ENCODE assay signal across 12 cellular contexts in genomic region chr4:118942465-118942864, GRCh38. TPM values are rescaled to one million over a fixed set of nuclear protein-coding genes. Genes with fewer than 3 reads are reported as not detected.
DNase-seq lines count a peak whose midpoint lies in the region; ATAC-seq and TF ChIP-seq lines count a peak whose summit lies in the region.
"Had no signal": no experiment of that assay in that cellular context is flagged by ENCODE, and none has a peak within 500 bp of the region (broad histone marks: within the 10 kb centered on the region; RNA-seq: fewer than 3 reads in every experiment).

No MANE protein-coding gene starts in this region.

- ATAC-seq in stimulated activated naive CD8-positive, alpha-beta T cell treated with anti-CD3 and anti-CD28 coated beads, Interleukin-15, amount 100 ng/mL, for 72 hours, result no peak

- H3K79me2 ChIP-seq in trophoblast cell (ENCODE audit: control insufficient read depth, insufficient read depth, low read length, poor library complexity), result no peaks in the 10 kb centered on the region

- no peaks in the 10 kb centered on the region for H3K27me3 ChIP-seq in HL-60 (ENCODE audit: insufficient read depth, poor library complexity, severe bottlenecking)
- no peaks in the 10 kb centered on the region for H3K27me3 ChIP-seq in esophagus muscularis mucosa
- H3K27me3 ChIP-seq in uterus, result no peaks in the 10 kb centered on the region
- H3K27me3 ChIP-seq in trophoblast cell (ENCODE audit: insufficient read depth, low read length), result no peaks in the 10 kb centered on the region

- H3K4me1 ChIP-seq in esophagus muscularis mucosa (peaks cover 35 to 97% (median 96%) of the 10 kb centered on the region in 4 donors), uterus (peaks cover 5 to 13% of the 10 kb centered on the region in 2 donors), trophoblast cell (ENCODE audit: control insufficient read depth in 1 of 2, insufficient read depth in 2 of 2, low read length in 2 of 2) (no peaks in the 10 kb centered on the region)

- H3K27ac ChIP-seq in HL-60 (replicated peaks) (peak overlapping the region; percentile 78), esophagus muscularis mucosa (replicated peaks in 1 of 4) (peak overlapping the region; percentile 83 to 87 (median 86)), uterus (peak overlapping the region; percentile 65 to 75), trophoblast cell (ENCODE audit: low read depth, low read length) (no peak overlapping the region)

- H3K4me3 Mint-ChIP-seq in stimulated activated naive CD8-positive, alpha-beta T cell treated with anti-CD3 and anti-CD28 coated beads, Interleukin-15, amount 100 ng/mL, for 72 hours, result no peak overlapping the region

- H3K4me3 ChIP-seq in HL-60 (replicated peaks; ENCODE audit: insufficient read depth, low read length) (no peak overlapping the region), esophagus muscularis mucosa (no peak overlapping the region), uterus (no peak overlapping the region), trophoblast cell (ENCODE audit: low read depth, low read length) (no peak overlapping the region)

- no peaks in the 10 kb centered on the region for H3K79me1 ChIP-seq in trophoblast cell (ENCODE audit: low read length)

- no peak overlapping the region for H3K9ac ChIP-seq in trophoblast cell (ENCODE audit: low read length)

- WGBS in esophagus muscularis mucosa, result 11% methylated on average over 1 of the region's 1 CpG
- WGBS in trophoblast cell (ENCODE audit: extremely low coverage, insufficient coverage, insufficient read length), result no CpG with 5 or more reads among the region's 1 CpG

- no peak overlapping the region for H4K12ac ChIP-seq in trophoblast cell (ENCODE audit: low read depth, low read length)

- H2BK5ac ChIP-seq in trophoblast cell (ENCODE audit: low read depth, low read length, poor library complexity), result no peak overlapping the region

- no peak overlapping the region for H3K18ac ChIP-seq in trophoblast cell (ENCODE audit: low read length)

- no peak overlapping the region for H2AK5ac ChIP-seq in trophoblast cell (ENCODE audit: low read length)

- H3K14ac ChIP-seq in trophoblast cell (ENCODE audit: low read length), result no peak overlapping the region

- H3K27me3 Mint-ChIP-seq in stimulated activated naive CD8-positive, alpha-beta T cell treated with anti-CD3 and anti-CD28 coated beads, Interleukin-15, amount 100 ng/mL, for 72 hours, result peaks cover 18% of the 10 kb centered on the region

- H3K36me3 ChIP-seq in esophagus muscularis mucosa (no peaks in the 10 kb centered on the region), uterus (no peaks in the 10 kb centered on the region), trophoblast cell (ENCODE audit: control insufficient read depth in 1 of 2, insufficient read depth in 2 of 2, low read length in 2 of 2) (no peaks in the 10 kb centered on the region)

- H4K91ac ChIP-seq in trophoblast cell (ENCODE audit: low read depth, low read length), result no peak overlapping the region

- no peak overlapping the region for H2BK120ac ChIP-seq in trophoblast cell (ENCODE audit: insufficient read depth, low read length, poor library complexity)

- no peaks in the 10 kb centered on the region for H3K9me3 Mint-ChIP-seq in stimulated activated naive CD8-positive, alpha-beta T cell treated with anti-CD3 and anti-CD28 coated beads, Interleukin-15, amount 100 ng/mL, for 72 hours

- TF ChIP-seq EP300 in esophagus muscularis mucosa (IDR thresholded peaks at IDR 0.05), result no peak

- no peak overlapping the region for H3K4ac ChIP-seq in trophoblast cell (ENCODE audit: low read depth, low read length)

- no peak overlapping the region for H2BK12ac ChIP-seq in trophoblast cell (ENCODE audit: low read length)

- no peak overlapping the region for H3K23ac ChIP-seq in trophoblast cell (ENCODE audit: low read length)

- H3K27ac Mint-ChIP-seq in stimulated activated naive CD8-positive, alpha-beta T cell treated with anti-CD3 and anti-CD28 coated beads, Interleukin-15, amount 100 ng/mL, for 72 hours, result no peak overlapping the region

- H4K8ac ChIP-seq in trophoblast cell (ENCODE audit: low read depth, low read length), result no peak overlapping the region

- H3K4me1 Mint-ChIP-seq in stimulated activated naive CD8-positive, alpha-beta T cell treated with anti-CD3 and anti-CD28 coated beads, Interleukin-15, amount 100 ng/mL, for 72 hours, result no peaks in the 10 kb centered on the region

- no peak for TF ChIP-seq CTCF in HL-60 (IDR thresholded peaks at IDR 0.05; ENCODE audit: insufficient read depth, low read length)
- TF ChIP-seq CTCF in esophagus muscularis mucosa (IDR thresholded peaks at IDR 0.05), result no peak
- no peak for TF ChIP-seq CTCF in uterus (IDR thresholded peaks at IDR 0.05)

- intact Hi-C loops in esophagus muscularis mucosa (cut with DNase I) (no loop called here), uterus (cut with DNase I; ENCODE audit: low total_unique reads) (no loop called here)

- H3K4me2 ChIP-seq in trophoblast cell (ENCODE audit: low read length), result no peak overlapping the region

- no peak overlapping the region for H2AFZ ChIP-seq in trophoblast cell (ENCODE audit: insufficient read depth, low read length, poor library complexity)

- DNase-seq in HL-60 (ENCODE audit: low read depth in 1 of 2, low spot score in 1 of 2) (peak; percentile 83 to 93), NOMO-1 treated with DMSO at 0.1 percent for 48 hours (lab: John Stamatoyannopoulos, UW; ENCODE audit: unreplicated experiment) (peak; percentile 73), esophagus muscularis mucosa (ENCODE audit: extremely low spot score) (no peak), uterus (no peak), trophoblast cell (no peak)
- DNase-seq in activated CD4-positive, alpha-beta T cell treated with anti-CD3 and anti-CD28 coated beads for 48 hours, result no peak
- no peak for DNase-seq in stimulated activated naive CD8-positive, alpha-beta T cell treated with anti-CD3 and anti-CD28 coated beads, Interleukin-15, amount 100 ng/mL, for 72 hours
- DNase-seq: amygdala; DND-41; effector memory CD4-positive, alpha-beta T cell; NCI-H1694; stimulated activated CD4-positive, alpha-beta T cell treated with anti-CD3 and anti-CD28 coated beads, Interleukin-4, amount 100 ng/mL, for 24 hours had no signal

- TF ChIP-seq POLR2A in esophagus muscularis mucosa (IDR thresholded peaks at IDR 0.05; ENCODE audit: low read depth) (no peak), uterus (IDR thresholded peaks at IDR 0.05) (no peak)

- no peaks in the 10 kb centered on the region for H3K9me3 ChIP-seq in esophagus muscularis mucosa
- no peaks in the 10 kb centered on the region for H3K9me3 ChIP-seq in uterus
- H3K9me3 ChIP-seq in trophoblast cell (ENCODE audit: insufficient read depth, low read depth, low read length), result no peaks in the 10 kb centered on the region

RNA-seq across cellular contexts. Expression of gene SYNPO2, which starts 53.8 kb away (rescaled TPM):
- total RNA-seq in esophagus muscularis mucosa, result 1,000 to 10,000 TPM; 2,073 to 2,783 (median 2,517) TPM
- total RNA-seq in uterus, result 100 to 1,000 TPM; 144 to 400 (median 228) TPM
- 6.8 and 7.7 TPM in 2 replicates for polyA plus RNA-seq in trophoblast cell (2013)

Comparison
In these comparisons a context has a peak if more than half of its experiments do, and no peak if none do; other contexts are left out.
1. DNase-seq: peak in HL-60 (2 of 2) and NOMO-1 treated with DMSO at 0.1 percent for 48 hours (single experiment); none in esophagus muscularis mucosa (single experiment), uterus (0 of 2), activated CD4-positive, alpha-beta T cell treated with anti-CD3 and anti-CD28 coated beads for 48 hours (single experiment), trophoblast cell (0 of 2) and stimulated activated naive CD8-positive, alpha-beta T cell treated with anti-CD3 and anti-CD28 coated beads, Interleukin-15, amount 100 ng/mL, for 72 hours (0 of 2).
2. RNA of gene SYNPO2, which starts 53.8 kb away (total RNA-seq): 2,073 to 2,783 TPM in esophagus muscularis mucosa; 144 to 400 TPM in uterus; every median in the first group is over 4 times any median in the second.